Comparison of ENCODE assay signal across 8 cellular contexts in genomic region chrX:71365356-71365875, GRCh38. TPM values are rescaled to one million over a fixed set of nuclear protein-coding genes. Genes with fewer than 3 reads are reported as not detected.
A peak's percentile ranks its signal among the peaks of the same experiment; 100 is the strongest.
DNase-seq lines count a peak whose midpoint lies in the region; ATAC-seq, FAIRE-seq and TF ChIP-seq lines count a peak whose summit lies in the region.

No MANE protein-coding gene starts in this region.

- H4K20me1 ChIP-seq in DND-41 (ENCODE audit: insufficient read depth, low read length) (peaks cover 9% of the 10 kb centered on the region; the same call in 1 of the 2 replicates), GM12878 (ENCODE audit: control insufficient read depth, insufficient read depth) (no peaks in the 10 kb centered on the region)

- POLR2A ChIA-PET in GM12878 (lab: Charles Lee): interaction anchor here (0.6 to 2.0 kb wide), 10 partner anchors 29 to 630 kb away, joined by 3 to 9 read pairs (median 4); partner anchors contain the start of genes MED12 and NONO

- peak overlapping the region; percentile 98 for H3K27ac ChIP-seq in DND-41 (ENCODE audit: low read length)
- peak overlapping the region; percentile 80 for H3K27ac ChIP-seq in GM12878 (ENCODE audit: control insufficient read depth, insufficient read depth)
- H3K27ac ChIP-seq in mesodermal cell (ENCODE audit: low read depth, low read length, severe bottlenecking): peak overlapping the region; percentile 85

- FAIRE-seq in GM12878 (lab: Jason Lieb, UNC): no peak

- intact Hi-C loops in GM12878 (cut with micrococcal nuclease; ENCODE audit: unreplicated experiment): loop anchor here (5.0 to 10.0 kb wide), 3 partner anchors 83 to 251 kb away; partner anchors contain the start of genes IL2RG, MED12, NONO and OGT

- in situ Hi-C loops in GM12878 (cut with MboI): no loop called here

- peaks cover 22% of the 10 kb centered on the region for H3K36me3 ChIP-seq in DND-41 (ENCODE audit: insufficient read depth, low read length)
- 0 out of 4 replicates have a peak, but pooled peaks cover 0 to 3% of the 10 kb centered on the region in 2 experiments for H3K36me3 ChIP-seq in GM12878 (ENCODE audit: control insufficient read depth in 2 of 2, insufficient read depth in 2 of 2, low read length in 1 of 2)
- H3K36me3 ChIP-seq in mesodermal cell (ENCODE audit: control insufficient read depth, insufficient read depth, low read length): peaks cover 9% of the 10 kb centered on the region

- peak overlapping the region; percentile 85 for H3K9ac ChIP-seq in DND-41 (ENCODE audit: low read depth, low read length)
- H3K9ac ChIP-seq in GM12878 (ENCODE audit: control insufficient read depth, insufficient read depth, low read length): peak overlapping the region; percentile 84

- no peak for TF ChIP-seq RAD21 in GM12878 (IDR thresholded peaks at IDR 0.05; ENCODE audit: insufficient read depth, low read depth, low read length)

- H3K4me3 ChIP-seq in DND-41 (ENCODE audit: low read depth in 1 of 2, low read length in 2 of 2): peak overlapping the region; percentile 44 to 75; a peak in 3 of 4 replicates
- H3K4me3 ChIP-seq in GM12878: peak overlapping the region; percentile 59
- peak overlapping the region; percentile 56 for H3K4me3 ChIP-seq in mesodermal cell (ENCODE audit: extremely low read depth, insufficient read depth, low read length, poor library complexity, severe bottlenecking)

- H3K4me1 ChIP-seq in DND-41 (ENCODE audit: insufficient read depth, low read length) (peaks cover 30% of the 10 kb centered on the region), GM12878 (ENCODE audit: control insufficient read depth, insufficient read depth, low read length) (no peaks in the 10 kb centered on the region), mesodermal cell (ENCODE audit: control insufficient read depth, insufficient read depth, low read length, poor library complexity, severe bottlenecking) (no peaks in the 10 kb centered on the region)

- CTCF ChIA-PET in GM12878 (lab: Yijun Ruan, JAX): interaction anchor here (0.7 to 1.4 kb wide), 5 partner anchors 14 to 277 kb away, joined by 3 to 5 read pairs (median 3); partner anchors contain the start of gene ZMYM3

- DNase-seq in DND-41 (no peak), GM12878 (ENCODE audit: low read depth, low spot score) (no peak), CD1c-positive myeloid dendritic cell (ENCODE audit: extremely low spot score) (no peak), GOT3 (lab: John Stamatoyannopoulos, UW) (no peak), SKM-1 (lab: John Stamatoyannopoulos, UW; ENCODE audit: unreplicated experiment) (no peak), NCI-H446 (lab: John Stamatoyannopoulos, UW) (no peak)

- H3K27me3 ChIP-seq in DND-41 (ENCODE audit: insufficient read depth, low read length, poor library complexity): no peaks in the 10 kb centered on the region
- H3K27me3 ChIP-seq in GM12878 (replicated peaks in 1 of 2; ENCODE audit: control insufficient read depth in 2 of 2, insufficient read depth in 2 of 2, low read length in 1 of 2): no peaks in the 10 kb centered on the region

- H3K9me3 ChIP-seq in DND-41 (ENCODE audit: insufficient read depth, low read length, severe bottlenecking) (no peaks in the 10 kb centered on the region), GM12878 (replicated peaks; ENCODE audit: control insufficient read depth, insufficient read depth, low read length) (no peaks in the 10 kb centered on the region), mesodermal cell (ENCODE audit: control insufficient read depth, low read length) (no peaks in the 10 kb centered on the region)

- TF ChIP-seq CTCF in DND-41 (IDR thresholded peaks at IDR 0.05; ENCODE audit: borderline replicate concordance, extremely low read depth, low read length, poor library complexity, severe bottlenecking) (no peak), GM12878 (IDR thresholded peaks at IDR 0.05 in 2 of 3, conservative IDR thresholded peaks at IDR 0.05 in 1 of 3; ENCODE audit: control insufficient read depth in 2 of 3, extremely low read depth in 1 of 3, insufficient read depth in 1 of 3, low read depth in 3 of 3, low read length in 3 of 3) (no peak)

- RAD21 ChIA-PET in GM12878 (lab: Charles Lee; ENCODE audit: unreplicated experiment): interaction anchor here (0.9 to 1.8 kb wide), 6 partner anchors 82 to 183 kb away, joined by 4 to 13 read pairs (median 8); partner anchors contain the start of genes NONO, OGT and ZMYM3

- TF ChIP-seq POLR2A in GM12878 (IDR thresholded peaks at IDR 0.05; ENCODE audit: low read depth, low read length): no peak

- H2AFZ ChIP-seq in DND-41 (ENCODE audit: low read depth, low read length): peak overlapping the region; percentile 61
- peak overlapping the region; percentile 21; the same call in 1 of the 2 replicates for H2AFZ ChIP-seq in GM12878 (ENCODE audit: control insufficient read depth, low read depth, low read length)

- H3K4me2 ChIP-seq in DND-41 (ENCODE audit: insufficient read depth, low read length): peak overlapping the region; percentile 71
- H3K4me2 ChIP-seq in GM12878 (ENCODE audit: control insufficient read depth, insufficient read depth): peak overlapping the region; percentile 54

- H3K79me2 ChIP-seq in DND-41 (ENCODE audit: insufficient read depth, low read length) (peaks cover 44% of the 10 kb centered on the region), GM12878 (ENCODE audit: control insufficient read depth, insufficient read depth, low read length) (peaks cover 22% of the 10 kb centered on the region)

- no peak for TF ChIP-seq EP300 in GM12878 (IDR thresholded peaks at IDR 0.05; ENCODE audit: borderline replicate concordance in 1 of 2, control insufficient read depth in 1 of 2, low read depth in 2 of 2, low read length in 2 of 2)

- WGBS in GM12878 (ENCODE audit: insufficient coverage, insufficient replicate concordance, low lambda C conversion rate, missing lambda C conversion rate): 27% methylated on average over 16 of the region's 16 CpGs
- WGBS in mesodermal cell (ENCODE audit: insufficient coverage in 2 of 2), 2 experiments: 2 to 3% methylated on average over 9 to 11 of the region's 16 CpGs

- SMC1A ChIA-PET in GM12878 (lab: Charles Lee; ENCODE audit: uncharacterized antibody, unreplicated experiment): interaction anchor here (0.8 to 1.8 kb wide), 7 partner anchors 82 to 184 kb away, joined by 3 to 12 read pairs (median 4); partner anchors contain the start of genes NONO, OGT and ZMYM3

- ATAC-seq in DND-41 (ENCODE audit: insufficient read depth, low read depth) (no peak), HG03045 (IDR thresholded peaks at IDR 0.05; ENCODE audit: unreplicated experiment) (peak; percentile 11), GM12878 (peak; percentile 1; the same call in 1 of the 3 replicates)

- BruUV-seq in GM12878 (replicated peaks; lab: Mats Ljungman, UMichigan): TSS peak; percentile 100

TF ChIP-seq in GM12878, 131 proteins besides CTCF, POLR2A, EP300 and RAD21 (continues in another document):
- peak; percentile 54 for TF ChIP-seq SMAD1 (IDR thresholded peaks at IDR 0.05; ENCODE audit: low read depth, partially characterized antibody)

RNA-seq across cellular contexts. Expression of gene TAF1, which starts 0.7 kb away (rescaled TPM):
- total RNA-seq in GM12878 (2013; cell fraction: nucleolus; rRNA removed): 139 and 148 TPM in 2 replicates
- total RNA-seq in GM12878 (2014; rRNA removed): 20.9 and 24.3 TPM in 2 replicates
- 24.2 and 25.2 TPM in 2 replicates for total RNA-seq in GM12878 (2014; rRNA removed; fragmentation: Illumina TruSeq; extraction: Trizol)
- 19.4 and 23.4 TPM in 2 replicates for total RNA-seq in GM12878 (2021)
- 14.8 TPM for polyA plus RNA-seq in GM12878 (2011; ENCODE audit: low read depth)
- polyA plus RNA-seq in GM12878 (2011; rRNA removed): 17.1 and 21.5 TPM in 2 replicates
- 13.6 and 14.4 TPM in 2 replicates for polyA plus RNA-seq in GM12878 (2011; cell fraction: cytosol; rRNA removed)
- polyA plus RNA-seq in GM12878 (2011; cell fraction: nucleus; rRNA removed): 16.0 and 28.1 TPM in 2 replicates
- polyA plus RNA-seq in GM12878 (2012): 20.0 and 20.8 TPM in 2 replicates
- 23.3 and 31.4 TPM in 2 replicates for polyA plus RNA-seq in GM12878 (2014; fragmentation: Illumina TruSeq; extraction: Trizol)
- polyA plus RNA-seq in GM12878 (2014; fragmentation: Nextera tagmentation; extraction: Ambion mirVana): 1 to 10 TPM; 4.1 to 4.8 TPM
- polyA plus RNA-seq in GM12878 (2014; rRNA removed): 17.3 and 17.7 TPM in 2 replicates
- 10 to 100 TPM in 1 of 2 experiments, 1 to 10 TPM in 1; 8.0 to 11.6 TPM for polyA plus RNA-seq in GM12878 (2016; fragmentation: Nextera tagmentation; extraction: Ambion mirVana)
- 34.5 and 54.8 TPM in 2 replicates for polyA minus RNA-seq in GM12878 (2011; rRNA and poly(A)+ RNA removed)
- polyA minus RNA-seq in GM12878 (2011; cell fraction: cytosol; rRNA and poly(A)+ RNA removed): 19.4 and 27.8 TPM in 2 replicates
- polyA minus RNA-seq in GM12878 (2011; cell fraction: nucleus; rRNA and poly(A)+ RNA removed): 27.2 and 43.4 TPM in 2 replicates
- polyA plus RNA-seq in mesodermal cell (2013, experiment 1 of 2): 22.2 TPM
- 16.0 TPM for polyA plus RNA-seq in mesodermal cell (2013, experiment 2 of 2)
